1 cellular context compared by ENCODE assay signal in the genomic region with DNA sequence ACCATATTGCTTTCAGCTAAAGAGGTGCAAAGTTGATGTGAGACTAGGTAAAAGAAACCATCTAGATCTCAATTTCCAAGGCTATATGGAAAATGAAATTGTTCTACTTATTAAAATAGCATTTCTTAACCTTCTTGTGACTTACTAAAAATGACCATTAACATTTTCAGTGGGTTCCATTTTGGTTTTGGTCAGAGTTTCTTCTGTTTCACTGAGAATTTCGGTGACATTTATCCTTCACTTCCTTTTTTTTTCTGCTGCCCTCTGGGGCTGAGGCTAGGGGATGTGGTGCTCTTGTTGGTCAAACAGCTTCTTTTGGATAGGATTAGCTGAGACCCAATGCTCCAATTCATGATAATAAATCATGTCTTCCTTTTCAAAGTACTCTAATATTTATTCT.
TF ChIP-seq lines count a peak whose summit lies in the region.

No MANE protein-coding gene starts in this region.

TF ChIP-seq in GM12878, 131 proteins besides CTCF, POLR2A, EP300 and RAD21 (continued from another document):
- TF ChIP-seq, protein P1, sequence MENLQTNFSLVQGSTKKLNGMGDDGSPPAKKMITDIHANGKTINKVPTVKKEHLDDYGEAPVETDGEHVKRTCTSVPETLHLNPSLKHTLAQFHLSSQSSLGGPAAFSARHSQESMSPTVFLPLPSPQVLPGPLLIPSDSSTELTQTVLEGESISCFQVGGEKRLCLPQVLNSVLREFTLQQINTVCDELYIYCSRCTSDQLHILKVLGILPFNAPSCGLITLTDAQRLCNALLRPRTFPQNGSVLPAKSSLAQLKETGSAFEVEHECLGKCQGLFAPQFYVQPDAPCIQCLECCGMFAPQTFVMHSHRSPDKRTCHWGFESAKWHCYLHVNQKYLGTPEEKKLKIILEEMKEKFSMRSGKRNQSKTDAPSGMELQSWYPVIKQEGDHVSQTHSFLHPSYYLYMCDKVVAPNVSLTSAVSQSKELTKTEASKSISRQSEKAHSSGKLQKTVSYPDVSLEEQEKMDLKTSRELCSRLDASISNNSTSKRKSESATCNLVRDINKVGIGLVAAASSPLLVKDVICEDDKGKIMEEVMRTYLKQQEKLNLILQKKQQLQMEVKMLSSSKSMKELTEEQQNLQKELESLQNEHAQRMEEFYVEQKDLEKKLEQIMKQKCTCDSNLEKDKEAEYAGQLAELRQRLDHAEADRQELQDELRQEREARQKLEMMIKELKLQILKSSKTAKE (IDR thresholded peaks at IDR 0.05; ENCODE audit: low read depth, poor library complexity, severe bottlenecking) = peak; percentile 58
- TF ChIP-seq BMI1 (IDR thresholded peaks at IDR 0.05; ENCODE audit: borderline replicate concordance) (no peak), MEF2B (IDR thresholded peaks at IDR 0.05; ENCODE audit: partially characterized antibody, poor library complexity, severe bottlenecking) (peak; percentile 59), EGR1 (IDR thresholded peaks at IDR 0.05; ENCODE audit: borderline replicate concordance in 1 of 2, low read depth in 2 of 2, low read length in 2 of 2) (no peak), ZNF384 (IDR thresholded peaks at IDR 0.05; ENCODE audit: borderline replicate concordance, low read depth, low read length) (peak; percentile 72; the same call in 1 of the 2 replicates), TARDBP (IDR thresholded peaks at IDR 0.05; ENCODE audit: borderline replicate concordance) (no peak), CEBPB (IDR thresholded peaks at IDR 0.05; ENCODE audit: borderline replicate concordance in 1 of 2, low read depth in 2 of 2, low read length in 2 of 2) (no peak), BHLHE40 (IDR thresholded peaks at IDR 0.05; ENCODE audit: borderline replicate concordance in 1 of 2, low read depth in 2 of 2, low read length in 1 of 2) (peak in 1 of 2 experiments; percentile 45; a peak in 1 of 4 replicates), SRF (IDR thresholded peaks at IDR 0.05; ENCODE audit: low read depth in 2 of 2, low read length in 2 of 2) (no peak), TBL1XR1 (IDR thresholded peaks at IDR 0.05; ENCODE audit: low read depth, low read length) (peak; percentile 88; the same call in 1 of the 2 replicates), ETV6 (conservative IDR thresholded peaks at IDR 0.05 in 1 of 2, IDR thresholded peaks at IDR 0.05 in 1 of 2; ENCODE audit: borderline replicate concordance in 1 of 2, low read depth in 1 of 2) (no peak), RBBP5 (conservative IDR thresholded peaks at IDR 0.05) (no peak)
- TF ChIP-seq, protein P2, sequence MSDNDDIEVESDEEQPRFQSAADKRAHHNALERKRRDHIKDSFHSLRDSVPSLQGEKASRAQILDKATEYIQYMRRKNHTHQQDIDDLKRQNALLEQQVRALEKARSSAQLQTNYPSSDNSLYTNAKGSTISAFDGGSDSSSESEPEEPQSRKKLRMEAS (IDR thresholded peaks at IDR 0.05; ENCODE audit: low read depth, low read length) = no peak
